In the genomic region with DNA sequence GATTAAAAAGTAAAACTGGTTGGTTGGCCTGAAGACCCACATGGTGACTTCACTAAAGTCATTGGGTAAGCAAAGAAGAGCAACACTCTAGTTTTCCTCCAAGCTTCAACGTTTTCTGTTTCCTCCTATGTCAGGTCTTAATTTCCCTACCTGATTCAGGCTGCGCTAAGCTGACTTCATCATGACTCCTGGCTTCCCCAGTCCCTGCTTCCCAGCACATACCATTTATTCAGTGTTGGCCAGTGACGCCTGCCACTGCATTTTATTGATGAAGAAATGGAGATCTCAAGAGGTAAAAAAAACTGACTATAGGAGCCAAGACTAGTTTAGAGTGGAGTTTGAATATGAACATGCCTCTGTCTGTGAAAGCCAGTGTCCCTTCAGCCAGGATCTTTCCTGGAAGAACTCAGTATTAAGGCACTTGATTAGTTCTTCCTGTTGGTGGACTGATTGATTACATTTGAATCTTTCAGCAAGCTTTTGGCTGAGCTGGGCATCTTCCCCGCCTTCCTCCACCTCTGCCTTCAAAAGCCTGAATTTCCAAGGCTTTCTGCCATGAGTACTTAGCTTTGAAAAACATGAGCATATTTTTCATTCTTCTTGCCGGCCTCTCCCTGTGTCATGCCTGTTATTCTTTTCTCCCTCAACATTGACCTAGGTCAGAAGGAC, we compare ENCODE assay signal across 17 cellular contexts.
DNase-seq lines count a peak whose midpoint lies in the region; ATAC-seq and TF ChIP-seq lines count a peak whose summit lies in the region.
"Had no signal": no experiment of that assay in that cellular context is flagged by ENCODE, and none has a peak within 500 bp of the region (broad histone marks: within the 10 kb centered on the region; RNA-seq: fewer than 3 reads in every experiment).

No MANE protein-coding gene starts in this region.

- WGBS in gastroesophageal sphincter (ENCODE audit: low coverage in 1 of 2), 2 donors = 31 to 46% methylated on average over 4 to 5 of the region's 5 CpGs

- no peak overlapping the region for H3K4me3 Mint-ChIP-seq in activated CD4-positive, alpha-beta memory T cell treated with anti-CD3 and anti-CD28 coated beads for 36 hours
- H3K4me3 Mint-ChIP-seq in activated CD4-positive, alpha-beta memory T cell treated with anti-CD3 and anti-CD28 coated beads, Interleukin-2, amount 10 ng/mL, durations not matched to agents 7 days and 5 days = no peak overlapping the region
- H3K4me3 Mint-ChIP-seq: T-helper 1 cell treated with Interleukin-12 subunit alpha and Interleukin-12 subunit beta and Interleukin-4 antibody, amounts not matched to agents 30 μg/mL and 1 μg/mL, for 36 hours had no signal

- CTCF ChIA-PET in activated CD4-positive, alpha-beta memory T cell treated with anti-CD3 and anti-CD28 coated beads for 36 hours (lab: Charles Lee) = interaction anchor here (1.9 kb wide), 1 partner anchor 25 kb away, joined by 8 read pairs; no protein-coding TSS in a partner anchor
- CTCF ChIA-PET in activated CD4-positive, alpha-beta memory T cell treated with anti-CD3 and anti-CD28 coated beads, Interleukin-2, amount 10 ng/mL, durations not matched to agents 7 days and 5 days (lab: Charles Lee) = no interaction called here

- TF ChIP-seq EP300 in gastroesophageal sphincter (IDR thresholded peaks at IDR 0.05) = no peak

- no peaks in the 10 kb centered on the region for H3K27me3 ChIP-seq in gastroesophageal sphincter
- H3K27me3 ChIP-seq in osteoblast (ENCODE audit: insufficient read depth, low read length) = no peaks in the 10 kb centered on the region
- H3K27me3 ChIP-seq: SJCRH30 had no signal

- peaks cover 51% of the 10 kb centered on the region for H3K4me1 Mint-ChIP-seq in activated CD4-positive, alpha-beta memory T cell treated with anti-CD3 and anti-CD28 coated beads for 36 hours (ENCODE audit: low read depth)
- H3K4me1 Mint-ChIP-seq in activated CD4-positive, alpha-beta memory T cell treated with anti-CD3 and anti-CD28 coated beads, Interleukin-2, amount 10 ng/mL, durations not matched to agents 7 days and 5 days = peaks cover 43% of the 10 kb centered on the region

- H3K36me3 Mint-ChIP-seq in activated CD4-positive, alpha-beta memory T cell treated with anti-CD3 and anti-CD28 coated beads for 36 hours = peaks cover 2% of the 10 kb centered on the region
- peaks cover 3% of the 10 kb centered on the region for H3K36me3 Mint-ChIP-seq in activated CD4-positive, alpha-beta memory T cell treated with anti-CD3 and anti-CD28 coated beads, Interleukin-2, amount 10 ng/mL, durations not matched to agents 7 days and 5 days (ENCODE audit: low read depth)

- no peak for DNase-seq in activated CD4-positive, alpha-beta memory T cell treated with anti-CD3 and anti-CD28 coated beads for 36 hours
- no peak for DNase-seq in activated CD4-positive, alpha-beta memory T cell treated with anti-CD3 and anti-CD28 coated beads, Interleukin-2, amount 10 ng/mL, durations not matched to agents 7 days and 5 days
- DNase-seq in osteoblast (ENCODE audit: insufficient read length, low spot score, missing footprints) = peak; percentile 1
- no peak for DNase-seq in NCI-H128 (lab: John Stamatoyannopoulos, UW; ENCODE audit: unreplicated experiment)
- DNase-seq in NK-92 treated with Interleukin-12 subunit alpha and Interleukin-12 subunit beta, amount 100 ng/mL, for 24 hours (lab: John Stamatoyannopoulos, UW) = no peak
- no peak for DNase-seq in NCI-H2227 (lab: John Stamatoyannopoulos, UW; ENCODE audit: unreplicated experiment)
- DNase-seq: activated T-cell treated with anti-CD3 and anti-CD28 coated beads, Interleukin-2, amount 50 U/mL, for 48 hours; cortex of kidney; foreskin melanocyte; midbrain; NCI-H1436 treated with DMSO at 0.1 percent for 48 hours; SJCRH30 had no signal

- H2AFZ ChIP-seq in osteoblast (ENCODE audit: low read length) = no peak overlapping the region

- H3K9me3 ChIP-seq in gastroesophageal sphincter = no peaks in the 10 kb centered on the region
- no peaks in the 10 kb centered on the region for H3K9me3 ChIP-seq in osteoblast (ENCODE audit: low read depth, low read length)
- H3K9me3 ChIP-seq: SJCRH30 had no signal

- peak overlapping the region; percentile 29 for H3K27ac Mint-ChIP-seq in activated CD4-positive, alpha-beta memory T cell treated with anti-CD3 and anti-CD28 coated beads for 36 hours
- no peak overlapping the region for H3K27ac Mint-ChIP-seq in activated CD4-positive, alpha-beta memory T cell treated with anti-CD3 and anti-CD28 coated beads, Interleukin-2, amount 10 ng/mL, durations not matched to agents 7 days and 5 days
- H3K27ac Mint-ChIP-seq: stimulated activated effector memory CD8-positive, alpha-beta T cell treated with anti-CD3 and anti-CD28 coated beads, Interleukin-12 subunit alpha, Interleukin-12 subunit beta, amount 100 ng/mL, for 72 hours; T-helper 1 cell treated with Interleukin-12 subunit alpha and Interleukin-12 subunit beta and Interleukin-4 antibody, amounts not matched to agents 30 μg/mL and 1 μg/mL, for 36 hours had no signal

- no peak overlapping the region for H3K4me2 ChIP-seq in osteoblast (ENCODE audit: insufficient read depth, low read length)

- POLR2A ChIA-PET in activated CD4-positive, alpha-beta memory T cell treated with anti-CD3 and anti-CD28 coated beads for 36 hours (lab: Charles Lee) = interaction anchor here (1.2 kb wide), 1 partner anchor 30 kb away, joined by 3 read pairs; no protein-coding TSS in a partner anchor
- POLR2A ChIA-PET in activated CD4-positive, alpha-beta memory T cell treated with anti-CD3 and anti-CD28 coated beads, Interleukin-2, amount 10 ng/mL, durations not matched to agents 7 days and 5 days (lab: Charles Lee) = interaction anchor here (1.0 to 1.9 kb wide), 3 partner anchors 24 to 33 kb away, joined by 3 to 14 read pairs (median 6); no protein-coding TSS in a partner anchor

- TF ChIP-seq POLR2A in gastroesophageal sphincter (IDR thresholded peaks at IDR 0.05) = no peak

- peak overlapping the region in 3 of 4 donors; percentile 17 to 62 (median 44) for H3K27ac ChIP-seq in gastroesophageal sphincter
- no peak overlapping the region for H3K27ac ChIP-seq in osteoblast (ENCODE audit: low read depth, low read length)
- H3K27ac ChIP-seq: SJCRH30 had no signal

- H3K4me3 ChIP-seq in gastroesophageal sphincter = no peak overlapping the region
- H3K4me3 ChIP-seq in osteoblast (ENCODE audit: insufficient read depth, low read length) = no peak overlapping the region
- H3K4me3 ChIP-seq: SJCRH30 had no signal

- no peaks in the 10 kb centered on the region for H3K9me3 Mint-ChIP-seq in activated CD4-positive, alpha-beta memory T cell treated with anti-CD3 and anti-CD28 coated beads for 36 hours
- no peaks in the 10 kb centered on the region for H3K9me3 Mint-ChIP-seq in activated CD4-positive, alpha-beta memory T cell treated with anti-CD3 and anti-CD28 coated beads, Interleukin-2, amount 10 ng/mL, durations not matched to agents 7 days and 5 days
- H3K9me3 Mint-ChIP-seq: activated naive CD4-positive, alpha-beta T cell treated with anti-CD3 and anti-CD28 coated beads, Interleukin-2, amount 50 U/mL, for 72 hours; stimulated activated effector memory CD8-positive, alpha-beta T cell treated with anti-CD3 and anti-CD28 coated beads, Interleukin-12 subunit alpha, Interleukin-12 subunit beta, amount 100 ng/mL, for 72 hours; T-helper 1 cell treated with Interleukin-12 subunit alpha and Interleukin-12 subunit beta and Interleukin-4 antibody, amounts not matched to agents 30 μg/mL and 1 μg/mL, for 36 hours had no signal

- intact Hi-C loops in activated CD4-positive, alpha-beta memory T cell treated with anti-CD3 and anti-CD28 coated beads for 36 hours (cut with micrococcal nuclease) = no loop called here

- H3K36me3 ChIP-seq in gastroesophageal sphincter (no peaks in the 10 kb centered on the region), osteoblast (ENCODE audit: insufficient read depth, low read length) (no peaks in the 10 kb centered on the region)
- H3K36me3 ChIP-seq: SJCRH30 had no signal

- H3K27me3 Mint-ChIP-seq in activated CD4-positive, alpha-beta memory T cell treated with anti-CD3 and anti-CD28 coated beads for 36 hours = no peaks in the 10 kb centered on the region
- no peaks in the 10 kb centered on the region for H3K27me3 Mint-ChIP-seq in activated CD4-positive, alpha-beta memory T cell treated with anti-CD3 and anti-CD28 coated beads, Interleukin-2, amount 10 ng/mL, durations not matched to agents 7 days and 5 days

- no peak for TF ChIP-seq CTCF in gastroesophageal sphincter (IDR thresholded peaks at IDR 0.05)
- TF ChIP-seq CTCF in osteoblast (IDR thresholded peaks at IDR 0.05; ENCODE audit: extremely low read depth, low read depth, low read length) = no peak

- H3K4me1 ChIP-seq in gastroesophageal sphincter (peaks cover 0 to 22% (median 8%) of the 10 kb centered on the region in 3 donors), osteoblast (ENCODE audit: insufficient read depth, low read length) (no peaks in the 10 kb centered on the region)

- ATAC-seq in gastroesophageal sphincter = peak; percentile 59
- ATAC-seq in HG03025 (IDR thresholded peaks at IDR 0.05; ENCODE audit: low FRiP score, unreplicated experiment) = no peak
- ATAC-seq: activated naive CD4-positive, alpha-beta T cell treated with anti-CD3 and anti-CD28 coated beads, Interleukin-2, amount 50 U/mL, for 72 hours; stimulated activated effector memory CD8-positive, alpha-beta T cell treated with anti-CD3 and anti-CD28 coated beads, Interleukin-12 subunit alpha, Interleukin-12 subunit beta, amount 100 ng/mL, for 72 hours had no signal

- no peaks in the 10 kb centered on the region for H3K79me2 ChIP-seq in osteoblast (ENCODE audit: insufficient read depth, low read length)

- no peaks in the 10 kb centered on the region for H4K20me1 ChIP-seq in osteoblast (ENCODE audit: insufficient read depth, low read length)
